Comparison of ENCODE assay signal across 8 cellular contexts in genomic region chr16:19884611-19885455, GRCh38. TPM values are rescaled to one million over a fixed set of nuclear protein-coding genes. Genes with fewer than 3 reads are reported as not detected.
DNase-seq lines count a peak whose midpoint lies in the region; ATAC-seq and TF ChIP-seq lines count a peak whose summit lies in the region.

TSS of gene GPRC5B (minus strand) at chr16:19884848. CDS start at chr16:19872845, 12,003 bp downstream.

- intact Hi-C loops in adrenal gland (cut with DNase I) (loop anchor here (5.0 kb wide), 2 partner anchors 168 to 283 kb away; partner anchors contain the start of genes IQCK (in 1 of the 2) and KNOP1 (in 1 of the 2)), left ventricle myocardium inferior (cut with micrococcal nuclease) (loop anchor here (10.0 kb wide), 1 partner anchor 250 kb away; no protein-coding TSS in a partner anchor)

- H3K4me1 ChIP-seq in adrenal gland (replicated peaks in 1 of 2) (peaks cover 5 to 19% of the 10 kb centered on the region in 2 donors), left ventricle myocardium inferior (peaks cover 61% of the 10 kb centered on the region)

- DNase-seq in GM20000 (ENCODE audit: low spot score) = peak; percentile 77
- peak; percentile 39 for DNase-seq in SK-MEL-5 (ENCODE audit: low read depth, low spot score)
- peak; percentile 18 to 56 (median 38) for DNase-seq in adrenal gland
- DNase-seq in left ventricle myocardium inferior = peak; percentile 63
- peak; percentile 62 for DNase-seq in pons (ENCODE audit: low spot score)

- H3K4me3 ChIP-seq in adrenal gland (peak within 1 kb of the TSS; percentile 6 to 89 (median 38)), left ventricle myocardium inferior (peak within 1 kb of the TSS; percentile 93)

- H3K27me3 ChIP-seq in adrenal gland (no peaks in the 10 kb centered on the region), left ventricle myocardium inferior (ENCODE audit: low read depth) (no peaks in the 10 kb centered on the region)

- TF ChIP-seq CTCF in 22Rv1 (IDR thresholded peaks at IDR 0.05) (peak; percentile 73), GM20000 (IDR thresholded peaks at IDR 0.05; ENCODE audit: extremely low read depth, missing control alignments) (no peak), adrenal gland (IDR thresholded peaks at IDR 0.05) (peak in 1 of 6 experiments; percentile 13), left ventricle myocardium inferior (IDR thresholded peaks at IDR 0.05; ENCODE audit: borderline replicate concordance) (peak; percentile 31)

- H3K36me3 ChIP-seq in adrenal gland (replicated peaks in 1 of 2) = no peaks in the 10 kb centered on the region
- peaks cover 16% of the 10 kb centered on the region for H3K36me3 ChIP-seq in left ventricle myocardium inferior

- H3K9me3 ChIP-seq in adrenal gland (replicated peaks in 1 of 3) = no peaks in the 10 kb centered on the region
- no peaks in the 10 kb centered on the region for H3K9me3 ChIP-seq in left ventricle myocardium inferior (replicated peaks)

- in situ Hi-C loops in SK-MEL-5 (cut with HindIII; ENCODE audit: low pct_unique_long_range_greater_than_20kb, low sequenced_read_pairs) = no loop called here

- H3K27ac ChIP-seq in 22Rv1 (no peak within 1 kb of the TSS), adrenal gland (peak within 1 kb of the TSS in 2 of 5 donors; percentile 10 to 15), left ventricle myocardium inferior (replicated peaks) (peak within 1 kb of the TSS; percentile 97)

- WGBS in adrenal gland, 4 donors = 0 to 2% (median 2%) methylated on average over 1 to 85 of the region's 85 CpGs

- ATAC-seq in GM19324 (IDR thresholded peaks at IDR 0.05; ENCODE audit: low FRiP score, unreplicated experiment) (no peak), GM21717 (IDR thresholded peaks at IDR 0.05; ENCODE audit: unreplicated experiment) (no peak)

- TF ChIP-seq POLR2A in adrenal gland (IDR thresholded peaks at IDR 0.05) = peak in 1 of 2 donors; percentile 19

RNA-seq across cellular contexts. Expression of gene GPRC5B, which starts in this region (rescaled TPM):
- 38.2 and 49.2 TPM in 2 replicates for total RNA-seq in SK-MEL-5 (2014; rRNA removed; shearing (Covaris generic))
- polyA plus RNA-seq in SK-MEL-5 (2015; cell fraction: cytosol; rRNA removed) = 130 and 140 TPM in 2 replicates
- 60.1 and 64.4 TPM in 2 replicates for polyA plus RNA-seq in SK-MEL-5 (2015; cell fraction: nucleus; rRNA removed)
- total RNA-seq in adrenal gland (10 to 100 TPM; 13.8 to 26.4 (median 23.2) TPM), left ventricle myocardium inferior (82.3 TPM)
- polyA plus RNA-seq in adrenal gland = 10 to 100 TPM; 10.2 to 16.2 (median 12.1) TPM
